ENCODE assay signal across 25 cellular contexts in the genomic region with DNA sequence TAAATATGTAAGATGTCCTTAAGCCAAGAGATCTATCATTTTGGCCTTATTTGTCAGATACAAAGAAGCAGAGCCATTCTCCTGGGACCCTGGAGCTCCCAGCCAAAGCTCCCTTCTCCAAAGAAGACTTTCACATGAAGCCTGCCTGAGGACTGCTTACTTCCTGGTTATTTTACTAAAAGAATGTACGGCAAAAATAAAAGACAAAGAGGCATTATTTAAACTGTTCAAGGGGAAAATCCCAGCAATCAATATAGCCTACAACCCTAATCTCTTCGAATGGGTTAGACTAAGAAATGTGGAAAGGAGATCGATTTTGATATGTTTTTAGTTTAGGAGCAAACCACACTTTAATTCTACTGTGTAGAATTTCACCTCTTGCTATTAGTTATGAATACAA.
DNase-seq lines count a peak whose midpoint lies in the region; ATAC-seq and TF ChIP-seq lines count a peak whose summit lies in the region.
"Had no signal": no experiment of that assay in that cellular context is flagged by ENCODE, and none has a peak within 500 bp of the region (broad histone marks: within the 10 kb centered on the region; RNA-seq: fewer than 3 reads in every experiment).

No MANE protein-coding gene starts in this region.

- H3K4me3 Mint-ChIP-seq in MCF 10A (ENCODE audit: unreplicated experiment) (no peak overlapping the region), progenitor cell of endocrine pancreas (ENCODE audit: low read depth) (no peak overlapping the region)
- H3K4me3 Mint-ChIP-seq: B cell; CD4-positive, alpha-beta T cell; CD8-positive, alpha-beta T cell had no signal

- H2AFZ ChIP-seq in mesenchymal stem cell (ENCODE audit: low read depth, low read length): no peak overlapping the region

- TF ChIP-seq CTCF in breast epithelium (IDR thresholded peaks at IDR 0.05) (no peak), MCF 10A (IDR thresholded peaks at IDR 0.05; ENCODE audit: unreplicated experiment) (no peak), body of pancreas (IDR thresholded peaks at IDR 0.05) (no peak), progenitor cell of endocrine pancreas (IDR thresholded peaks at IDR 0.05; ENCODE audit: unreplicated experiment) (no peak), prostate gland (IDR thresholded peaks at IDR 0.05) (no peak), GM13977 (IDR thresholded peaks at IDR 0.05; ENCODE audit: extremely low read depth, insufficient read depth, missing control alignments) (no peak)

- peak overlapping the region; percentile 63 for H3K9ac ChIP-seq in mesenchymal stem cell (ENCODE audit: low read length)
- H3K9ac ChIP-seq: BLaER1 treated with 17β-estradiol and CSF1 and Interleukin-3, amounts not matched to agents 10 nM and 100 nM had no signal

- peak overlapping the region; percentile 2 to 41 for H3K27ac ChIP-seq in breast epithelium
- H3K27ac ChIP-seq in body of pancreas: peak overlapping the region in 2 of 4 donors; percentile 63 to 64
- H3K27ac ChIP-seq in mesenchymal stem cell (ENCODE audit: low read length, poor library complexity, severe bottlenecking): no peak overlapping the region
- H3K27ac ChIP-seq in prostate gland: no peak overlapping the region
- H3K27ac ChIP-seq: 22Rv1; A549; BLaER1 treated with 17β-estradiol and CSF1 and Interleukin-3, amounts not matched to agents 10 nM and 100 nM; C4-2B had no signal

- DNase-seq in breast epithelium (ENCODE audit: low spot score in 2 of 2) (no peak), MCF 10A (ENCODE audit: unreplicated experiment) (no peak), body of pancreas (no peak), mesenchymal stem cell (no peak), progenitor cell of endocrine pancreas (ENCODE audit: low spot score, unreplicated experiment) (no peak), prostate gland (ENCODE audit: low spot score) (no peak), GM13977 (ENCODE audit: low spot score) (no peak), NCI-H2107 treated with DMSO at 0.1 percent for 48 hours (lab: John Stamatoyannopoulos, UW; ENCODE audit: unreplicated experiment) (no peak)
- DNase-seq: AML-193; Caco-2; CD4-positive, alpha-beta T cell; CD8-positive, alpha-beta T cell; DMS 273 treated with DMSO at 0.1 percent for 48 hours; DMS153; DMS53; DMS79; DND-41; EL; GDM1 had no signal

- H3K4me3 ChIP-seq in breast epithelium (no peak overlapping the region), body of pancreas (no peak overlapping the region), mesenchymal stem cell (ENCODE audit: insufficient read depth in 1 of 2, low read depth in 1 of 2, low read length in 2 of 2) (peak overlapping the region in 1 of 2 experiments; percentile 29), prostate gland (no peak overlapping the region)
- H3K4me3 ChIP-seq: A549; BLaER1 treated with 17β-estradiol and CSF1 and Interleukin-3, amounts not matched to agents 10 nM and 100 nM; GM12878 had no signal

- CTCF ChIA-PET in MCF 10A (lab: Yijun Ruan, JAX): no interaction called here

- no peak overlapping the region for H3K4me2 ChIP-seq in mesenchymal stem cell (ENCODE audit: low read length, poor library complexity, severe bottlenecking)
- H3K4me2 ChIP-seq: A549; BLaER1 treated with 17β-estradiol and CSF1 and Interleukin-3, amounts not matched to agents 10 nM and 100 nM had no signal

- H3K4me1 Mint-ChIP-seq in MCF 10A (ENCODE audit: insufficient read depth, unreplicated experiment) (peaks cover 10% of the 10 kb centered on the region), progenitor cell of endocrine pancreas (ENCODE audit: low read depth) (peaks cover 29% of the 10 kb centered on the region)
- H3K4me1 Mint-ChIP-seq: B cell had no signal

- no peaks in the 10 kb centered on the region for H3K36me3 Mint-ChIP-seq in MCF 10A (ENCODE audit: insufficient read depth, unreplicated experiment)
- H3K36me3 Mint-ChIP-seq in progenitor cell of endocrine pancreas (ENCODE audit: insufficient read depth): no peaks in the 10 kb centered on the region
- H3K36me3 Mint-ChIP-seq: CD8-positive, alpha-beta T cell had no signal

- H3K27ac Mint-ChIP-seq in MCF 10A (ENCODE audit: low read depth, unreplicated experiment): no peak overlapping the region
- H3K27ac Mint-ChIP-seq in progenitor cell of endocrine pancreas: peak overlapping the region; percentile 74
- H3K27ac Mint-ChIP-seq: B cell; CD4-positive, alpha-beta T cell; CD8-positive, alpha-beta T cell had no signal

- H2BK12ac ChIP-seq in mesenchymal stem cell (ENCODE audit: low read length in 2 of 2): no peak overlapping the region

- POLR2A ChIA-PET in MCF 10A (lab: Yijun Ruan, JAX): interaction anchor here (0.6 kb wide), 1 partner anchor 27 kb away, joined by 3 read pairs; no protein-coding TSS in a partner anchor

- H3K27me3 Mint-ChIP-seq in MCF 10A (ENCODE audit: insufficient read depth, unreplicated experiment) (no peaks in the 10 kb centered on the region), progenitor cell of endocrine pancreas (peaks cover 5% of the 10 kb centered on the region)
- H3K27me3 Mint-ChIP-seq: CD4-positive, alpha-beta T cell had no signal

- H3K27me3 ChIP-seq in breast epithelium: no peaks in the 10 kb centered on the region
- no peaks in the 10 kb centered on the region for H3K27me3 ChIP-seq in body of pancreas
- H3K27me3 ChIP-seq in mesenchymal stem cell (ENCODE audit: control insufficient read depth in 1 of 2, insufficient read depth in 1 of 2, low read length in 2 of 2): no peaks in the 10 kb centered on the region
- no peaks in the 10 kb centered on the region for H3K27me3 ChIP-seq in prostate gland (replicated peaks; ENCODE audit: insufficient read depth)
- H3K27me3 ChIP-seq: BLaER1 treated with 17β-estradiol and CSF1 and Interleukin-3, amounts not matched to agents 10 nM and 100 nM had no signal

- H3K9me3 Mint-ChIP-seq in MCF 10A (ENCODE audit: unreplicated experiment) (no peaks in the 10 kb centered on the region), progenitor cell of endocrine pancreas (ENCODE audit: low read depth) (peaks cover 10% of the 10 kb centered on the region)
- H3K9me3 Mint-ChIP-seq: CD8-positive, alpha-beta T cell had no signal

- H3K4ac ChIP-seq in mesenchymal stem cell (ENCODE audit: low read depth in 1 of 2, low read length in 2 of 2): no peak overlapping the region

- no peaks in the 10 kb centered on the region for H3K4me1 ChIP-seq in breast epithelium
- H3K4me1 ChIP-seq in body of pancreas: peaks cover 12% of the 10 kb centered on the region
- H3K4me1 ChIP-seq in mesenchymal stem cell (ENCODE audit: control insufficient read depth, insufficient read depth, low read depth, low read length): no peaks in the 10 kb centered on the region
- no peaks in the 10 kb centered on the region for H3K4me1 ChIP-seq in prostate gland (replicated peaks)
- H3K4me1 ChIP-seq: A549; BLaER1 treated with 17β-estradiol and CSF1 and Interleukin-3, amounts not matched to agents 10 nM and 100 nM; Caco-2 had no signal

- H2BK5ac ChIP-seq in mesenchymal stem cell (ENCODE audit: low read depth, low read length, poor library complexity, severe bottlenecking): no peak overlapping the region

- H3K36me3 ChIP-seq in breast epithelium (no peaks in the 10 kb centered on the region), body of pancreas (replicated peaks in 1 of 2; ENCODE audit: insufficient read depth in 1 of 2, low read depth in 2 of 2) (no peaks in the 10 kb centered on the region), mesenchymal stem cell (ENCODE audit: control insufficient read depth in 1 of 2, insufficient read depth in 2 of 2, low read depth in 1 of 2, low read length in 2 of 2) (no peaks in the 10 kb centered on the region), prostate gland (no peaks in the 10 kb centered on the region)
- H3K36me3 ChIP-seq: BLaER1 treated with 17β-estradiol and CSF1 and Interleukin-3, amounts not matched to agents 10 nM and 100 nM had no signal

- no peak overlapping the region for H4K8ac ChIP-seq in mesenchymal stem cell (ENCODE audit: low read length)

- H3K23ac ChIP-seq in mesenchymal stem cell (ENCODE audit: low read length in 2 of 2): no peak overlapping the region

- intact Hi-C loops in breast epithelium (cut with DNase I; ENCODE audit: low total_unique reads): no loop called here
- intact Hi-C loops in MCF 10A (cut with micrococcal nuclease): no loop called here
- intact Hi-C loops in body of pancreas (cut with DNase I): no loop called here
- intact Hi-C loops in prostate gland (cut with DNase I): no loop called here

- WGBS in body of pancreas, 2 donors: 18 to 20% methylated on average over 3 of the region's 3 CpGs
- no CpG with 5 or more reads among the region's 3 CpGs for WGBS in mesenchymal stem cell
- 54% methylated on average over 3 of the region's 3 CpGs for WGBS in prostate gland

- in situ Hi-C loops in GM13977 (cut with MboI; ENCODE audit: low pct_unique_long_range_greater_than_20kb, low sequenced_read_pairs, unreplicated experiment): no loop called here

- BruUV-seq in MCF 10A (replicated peaks; lab: Mats Ljungman, UMichigan): no TSS peak

- H4K91ac ChIP-seq in mesenchymal stem cell (ENCODE audit: low read length): no peak overlapping the region

- H2BK120ac ChIP-seq in mesenchymal stem cell (ENCODE audit: low read depth, low read length): no peak overlapping the region

- H3K9me3 ChIP-seq in breast epithelium (no peaks in the 10 kb centered on the region), body of pancreas (no peaks in the 10 kb centered on the region), mesenchymal stem cell (ENCODE audit: control insufficient read depth, low read length) (no peaks in the 10 kb centered on the region), prostate gland (no peaks in the 10 kb centered on the region)

- H3K18ac ChIP-seq in mesenchymal stem cell (ENCODE audit: low read depth in 1 of 2, low read length in 2 of 2): no peak overlapping the region

- no peak for TF ChIP-seq POLR2A in breast epithelium (IDR thresholded peaks at IDR 0.05)
- TF ChIP-seq POLR2A in body of pancreas (IDR thresholded peaks at IDR 0.05): peak in 1 of 3 donors; percentile 40
- no peak for TF ChIP-seq POLR2A in prostate gland (IDR thresholded peaks at IDR 0.05)

- no peaks in the 10 kb centered on the region for H3K79me1 ChIP-seq in mesenchymal stem cell (replicated peaks; ENCODE audit: low read length, poor library complexity, severe bottlenecking)

- H3K14ac ChIP-seq in mesenchymal stem cell (ENCODE audit: low read length in 2 of 2): no peak overlapping the region

- ATAC-seq in body of pancreas: peak; percentile 75
- ATAC-seq: A549; CD8-positive, alpha-beta T cell; GM12878 had no signal

- no peak overlapping the region for H2AK5ac ChIP-seq in mesenchymal stem cell (ENCODE audit: low read length, severe bottlenecking)

- no peak overlapping the region for H2BK15ac ChIP-seq in mesenchymal stem cell (ENCODE audit: low read depth, poor library complexity, severe bottlenecking)

Comparison
In these comparisons a context has a peak if more than half of its experiments do, and no peak if none do; other contexts are left out.
1. H3K27ac ChIP-seq: peak in breast epithelium (2 of 2); none in mesenchymal stem cell (single experiment) and prostate gland (0 of 2).